ENCODE assay signal across 22 cellular contexts in genomic region chr9:114931407-114931806, GRCh38. TPM values are rescaled to one million over a fixed set of nuclear protein-coding genes. Genes with fewer than 3 reads are reported as not detected.
DNase-seq lines count a peak whose midpoint lies in the region; ATAC-seq and TF ChIP-seq lines count a peak whose summit lies in the region.
"Had no signal": no experiment of that assay in that cellular context is flagged by ENCODE, and none has a peak within 500 bp of the region (broad histone marks: within the 10 kb centered on the region; RNA-seq: fewer than 3 reads in every experiment).

No MANE protein-coding gene starts in this region.

- H3K27ac Mint-ChIP-seq in activated naive CD4-positive, alpha-beta T cell treated with anti-CD3 and anti-CD28 coated beads, Interleukin-2, amount 10 ng/mL, durations not matched to agents 7 days and 5 days = peak overlapping the region; percentile 98
- peak overlapping the region; percentile 97 for H3K27ac Mint-ChIP-seq in activated naive CD8-positive, alpha-beta T cell treated with anti-CD3 and anti-CD28 coated beads, Interleukin-2, amount 10 ng/mL, durations not matched to agents 7 days and 5 days
- H3K27ac Mint-ChIP-seq in stimulated activated naive CD8-positive, alpha-beta T cell treated with anti-CD3 and anti-CD28 coated beads, Interleukin-15, amount 100 ng/mL, for 72 hours = no peak overlapping the region
- H3K27ac Mint-ChIP-seq: neural progenitor cell had no signal

- H3K27me3 Mint-ChIP-seq in activated naive CD4-positive, alpha-beta T cell treated with anti-CD3 and anti-CD28 coated beads, Interleukin-2, amount 10 ng/mL, durations not matched to agents 7 days and 5 days = no peaks in the 10 kb centered on the region
- no peaks in the 10 kb centered on the region for H3K27me3 Mint-ChIP-seq in activated naive CD8-positive, alpha-beta T cell treated with anti-CD3 and anti-CD28 coated beads, Interleukin-2, amount 10 ng/mL, durations not matched to agents 7 days and 5 days
- H3K27me3 Mint-ChIP-seq in stimulated activated naive CD8-positive, alpha-beta T cell treated with anti-CD3 and anti-CD28 coated beads, Interleukin-15, amount 100 ng/mL, for 72 hours = no peaks in the 10 kb centered on the region

- no peak for ATAC-seq in activated naive CD8-positive, alpha-beta T cell treated with anti-CD3 and anti-CD28 coated beads, Interleukin-2, amount 10 ng/mL, durations not matched to agents 7 days and 5 days (ENCODE audit: low read depth)
- no peak for ATAC-seq in stimulated activated naive CD8-positive, alpha-beta T cell treated with anti-CD3 and anti-CD28 coated beads, Interleukin-15, amount 100 ng/mL, for 72 hours
- ATAC-seq: mucosa of descending colon, right lobe of liver, Right ventricle myocardium inferior had no signal

- H3K4me3 ChIP-seq in OCI-LY7 (ENCODE audit: low read depth, low read length, poor library complexity, severe bottlenecking) = peak overlapping the region; percentile 76
- H3K4me3 ChIP-seq: lung, mucosa of descending colon, neural progenitor cell, right lobe of liver, stomach had no signal

- H3K9me3 Mint-ChIP-seq in activated naive CD4-positive, alpha-beta T cell treated with anti-CD3 and anti-CD28 coated beads, Interleukin-2, amount 10 ng/mL, durations not matched to agents 7 days and 5 days = no peaks in the 10 kb centered on the region
- H3K9me3 Mint-ChIP-seq in activated naive CD8-positive, alpha-beta T cell treated with anti-CD3 and anti-CD28 coated beads, Interleukin-2, amount 10 ng/mL, durations not matched to agents 7 days and 5 days = no peaks in the 10 kb centered on the region
- H3K9me3 Mint-ChIP-seq in stimulated activated naive CD8-positive, alpha-beta T cell treated with anti-CD3 and anti-CD28 coated beads, Interleukin-15, amount 100 ng/mL, for 72 hours = peaks cover 4 to 7% of the 10 kb centered on the region in 2 donors
- H3K9me3 Mint-ChIP-seq: neural progenitor cell had no signal

- intact Hi-C loops in OCI-LY7 (cut with micrococcal nuclease; ENCODE audit: unreplicated experiment) = no loop called here

- no peaks in the 10 kb centered on the region for H3K36me3 ChIP-seq in OCI-LY7 (ENCODE audit: insufficient read depth, low read length)
- H3K36me3 ChIP-seq: neural progenitor cell, right lobe of liver, stomach, tibial nerve had no signal

- peak overlapping the region; percentile 84 for H3K4me2 ChIP-seq in OCI-LY7 (ENCODE audit: low read length)
- H3K4me2 ChIP-seq: neural progenitor cell had no signal

- peak overlapping the region; percentile 90 for H3K27ac ChIP-seq in OCI-LY7 (ENCODE audit: low read depth, low read length, poor library complexity, severe bottlenecking)
- H3K27ac ChIP-seq: neural progenitor cell, right lobe of liver had no signal

- DNase-seq in activated naive CD4-positive, alpha-beta T cell treated with anti-CD3 and anti-CD28 coated beads, Interleukin-2, amount 10 ng/mL, durations not matched to agents 7 days and 5 days = no peak
- DNase-seq in activated naive CD4-positive, alpha-beta T cell treated with anti-CD3 and anti-CD28 coated beads, Interleukin-2, amount 50 U/mL, for 16 hours = no peak
- DNase-seq in OCI-LY7 (ENCODE audit: low spot score) = peak; percentile 54
- DNase-seq in activated naive CD8-positive, alpha-beta T cell treated with anti-CD3 and anti-CD28 coated beads, Interleukin-2, amount 10 ng/mL, durations not matched to agents 7 days and 5 days = no peak
- no peak for DNase-seq in stimulated activated naive CD8-positive, alpha-beta T cell treated with anti-CD3 and anti-CD28 coated beads, Interleukin-15, amount 100 ng/mL, for 72 hours
- DNase-seq in NCI-H2196 (lab: John Stamatoyannopoulos, UW; ENCODE audit: unreplicated experiment) = no peak
- DNase-seq in NCI-H510A treated with DMSO at 0.1 percent for 48 hours (lab: John Stamatoyannopoulos, UW) = no peak
- no peak for DNase-seq in EL
- DNase-seq: DMS153; mucosa of descending colon; NCI-H1092 treated with DMSO at 0.1 percent for 48 hours; NCI-H1930; NCI-H2227 treated with DMSO at 0.1 percent for 48 hours; NCI-H774; right lobe of liver; stimulated activated CD4-positive, alpha-beta T cell treated with anti-CD3 and anti-CD28 coated beads, Interleukin-4, amount 100 ng/mL, for 4 hours; stomach had no signal

- peaks cover 33% of the 10 kb centered on the region for H3K4me1 Mint-ChIP-seq in activated naive CD4-positive, alpha-beta T cell treated with anti-CD3 and anti-CD28 coated beads, Interleukin-2, amount 10 ng/mL, durations not matched to agents 7 days and 5 days
- peaks cover 34% of the 10 kb centered on the region for H3K4me1 Mint-ChIP-seq in activated naive CD8-positive, alpha-beta T cell treated with anti-CD3 and anti-CD28 coated beads, Interleukin-2, amount 10 ng/mL, durations not matched to agents 7 days and 5 days
- peaks cover 43% of the 10 kb centered on the region for H3K4me1 Mint-ChIP-seq in stimulated activated naive CD8-positive, alpha-beta T cell treated with anti-CD3 and anti-CD28 coated beads, Interleukin-15, amount 100 ng/mL, for 72 hours

- CTCF ChIA-PET in activated naive CD4-positive, alpha-beta T cell treated with anti-CD3 and anti-CD28 coated beads, Interleukin-2, amount 10 ng/mL, durations not matched to agents 7 days and 5 days (lab: Charles Lee) = interaction anchor here (1.0 to 5.6 kb wide), 3 partner anchors 23 to 83 kb away, joined by 3 to 54 read pairs (median 6); no protein-coding TSS in a partner anchor
- CTCF ChIA-PET in OCI-LY7 (lab: Charles Lee; ENCODE audit: unreplicated experiment) = interaction anchor here (0.6 kb wide), 1 partner anchor 24 kb away, joined by 4 read pairs; no protein-coding TSS in a partner anchor

- peaks cover 33% of the 10 kb centered on the region for H3K4me1 ChIP-seq in OCI-LY7 (ENCODE audit: insufficient read depth, low read length, poor library complexity, severe bottlenecking)
- H3K4me1 ChIP-seq: neural progenitor cell, right lobe of liver, tibial nerve had no signal

- no TSS peak for BruUV-seq in OCI-LY7 (replicated peaks; lab: Mats Ljungman, UMichigan)

- H3K9me2 ChIP-seq in OCI-LY7 (ENCODE audit: insufficient read depth, low read length) = no peaks in the 10 kb centered on the region

- H2AFZ ChIP-seq in OCI-LY7 (ENCODE audit: low read length) = peak overlapping the region; percentile 58; the same call in 1 of the 2 replicates
- H2AFZ ChIP-seq: neural progenitor cell had no signal

- POLR2A ChIA-PET in OCI-LY7 (lab: Charles Lee) = interaction anchor here (0.7 to 6.2 kb wide), 6 partner anchors 10 to 36 kb away, joined by 3 to 108 read pairs (median 10); no protein-coding TSS in a partner anchor
- POLR2A ChIA-PET in activated naive CD8-positive, alpha-beta T cell treated with anti-CD3 and anti-CD28 coated beads, Interleukin-2, amount 10 ng/mL, durations not matched to agents 7 days and 5 days (lab: Charles Lee) = interaction anchor here (0.7 to 5.4 kb wide), 4 partner anchors 9 to 240 kb away, joined by 3 to 137 read pairs (median 14); no protein-coding TSS in a partner anchor

- no peaks in the 10 kb centered on the region for H4K20me1 ChIP-seq in OCI-LY7 (ENCODE audit: insufficient read depth, low read length)

- H3K4me3 Mint-ChIP-seq in activated naive CD4-positive, alpha-beta T cell treated with anti-CD3 and anti-CD28 coated beads, Interleukin-2, amount 10 ng/mL, durations not matched to agents 7 days and 5 days = peak overlapping the region; percentile 97
- peak overlapping the region; percentile 98 for H3K4me3 Mint-ChIP-seq in activated naive CD8-positive, alpha-beta T cell treated with anti-CD3 and anti-CD28 coated beads, Interleukin-2, amount 10 ng/mL, durations not matched to agents 7 days and 5 days
- H3K4me3 Mint-ChIP-seq in stimulated activated naive CD8-positive, alpha-beta T cell treated with anti-CD3 and anti-CD28 coated beads, Interleukin-15, amount 100 ng/mL, for 72 hours = peak overlapping the region; percentile 94 to 98
- H3K4me3 Mint-ChIP-seq: neural progenitor cell had no signal

- H3K36me3 Mint-ChIP-seq in activated naive CD4-positive, alpha-beta T cell treated with anti-CD3 and anti-CD28 coated beads, Interleukin-2, amount 10 ng/mL, durations not matched to agents 7 days and 5 days = peaks cover 25% of the 10 kb centered on the region
- H3K36me3 Mint-ChIP-seq in activated naive CD8-positive, alpha-beta T cell treated with anti-CD3 and anti-CD28 coated beads, Interleukin-2, amount 10 ng/mL, durations not matched to agents 7 days and 5 days = peaks cover 13% of the 10 kb centered on the region
- H3K36me3 Mint-ChIP-seq: neural progenitor cell had no signal

- no peak for TF ChIP-seq CTCF in OCI-LY7 (conservative IDR thresholded peaks at IDR 0.05; ENCODE audit: low read length)

- H3K79me2 ChIP-seq in OCI-LY7 (ENCODE audit: insufficient read depth, low read depth, low read length) = peaks cover 38% of the 10 kb centered on the region

- H3K9me3 ChIP-seq in OCI-LY7 (ENCODE audit: low read length) = no peaks in the 10 kb centered on the region
- H3K9me3 ChIP-seq: mucosa of descending colon, right lobe of liver, stomach, tibial nerve had no signal

RNA-seq across cellular contexts. Expression of gene TNFSF8, which starts 1.0 kb away (rescaled TPM):
- total RNA-seq in OCI-LY7 (2014; rRNA removed; shearing (Covaris generic)) = 27.7 and 28.4 TPM in 2 replicates
- 50.3 and 53.1 TPM in 2 replicates for total RNA-seq in OCI-LY7 (2022)
- total RNA-seq in activated naive CD8-positive, alpha-beta T cell treated with anti-CD3 and anti-CD28 coated beads, Interleukin-2, amount 10 ng/mL, durations not matched to agents 7 days and 5 days = 10 to 100 TPM; 54.2 to 56.4 TPM
- total RNA-seq: kidney epithelial cell had no signal

Comparison
In these comparisons a context has a peak if more than half of its experiments do, and no peak if none do; other contexts are left out.
1. H3K27ac Mint-ChIP-seq: peak in activated naive CD4-positive, alpha-beta T cell treated with anti-CD3 and anti-CD28 coated beads, Interleukin-2, amount 10 ng/mL, durations not matched to agents 7 days and 5 days (single experiment) and activated naive CD8-positive, alpha-beta T cell treated with anti-CD3 and anti-CD28 coated beads, Interleukin-2, amount 10 ng/mL, durations not matched to agents 7 days and 5 days (single experiment); none in stimulated activated naive CD8-positive, alpha-beta T cell treated with anti-CD3 and anti-CD28 coated beads, Interleukin-15, amount 100 ng/mL, for 72 hours (0 of 2).
2. Peak in every context shown above with its lines, with median percentiles within 50 percentile points of each other: H3K4me3 Mint-ChIP-seq.